Comparison of ENCODE assay signal across 8 cellular contexts in genomic region chr20:44388466-44389023, GRCh38. TPM values are rescaled to one million over a fixed set of nuclear protein-coding genes. Genes with fewer than 3 reads are reported as not detected.
DNase-seq lines count a peak whose midpoint lies in the region.

No MANE protein-coding gene starts in this region.

- peak; percentile 24 for DNase-seq in COLO668 (lab: John Stamatoyannopoulos, UW; ENCODE audit: unreplicated experiment)
- peak; percentile 76 for DNase-seq in HCEC 1CT
- DNase-seq in NCI-H345 treated with DMSO at 0.1 percent for 48 hours (lab: John Stamatoyannopoulos, UW; ENCODE audit: unreplicated experiment): peak; percentile 21
- peak; percentile 80 for DNase-seq in activated CD4-positive, CD25-positive, alpha-beta regulatory T cell treated with anti-CD3 and anti-CD28 coated beads, Interleukin-2, amount 50 U/mL, for 72 hours
- peak; percentile 31 for DNase-seq in cerebellum (ENCODE audit: low spot score)
- DNase-seq in left kidney (ENCODE audit: low read depth, low spot score): peak; percentile 80
- DNase-seq in stimulated activated CD4-positive, alpha-beta T cell treated with anti-CD3 and anti-CD28 coated beads, Interleukin-4, amount 100 ng/mL, for 4 hours: peak; percentile 54 to 66
- DNase-seq in OCI-M2 (lab: John Stamatoyannopoulos, UW; ENCODE audit: unreplicated experiment): no peak

RNA-seq across cellular contexts. Expression of gene HNF4A, which starts 33.0 kb away (rescaled TPM):
- total RNA-seq in cerebellum: 0.09 TPM

RNA-seq across cellular contexts. Expression of gene R3HDML, which starts 51.7 kb away (rescaled TPM):
- not detected for total RNA-seq in cerebellum
